ENCODE assay signal across 24 cellular contexts in the genomic region with DNA sequence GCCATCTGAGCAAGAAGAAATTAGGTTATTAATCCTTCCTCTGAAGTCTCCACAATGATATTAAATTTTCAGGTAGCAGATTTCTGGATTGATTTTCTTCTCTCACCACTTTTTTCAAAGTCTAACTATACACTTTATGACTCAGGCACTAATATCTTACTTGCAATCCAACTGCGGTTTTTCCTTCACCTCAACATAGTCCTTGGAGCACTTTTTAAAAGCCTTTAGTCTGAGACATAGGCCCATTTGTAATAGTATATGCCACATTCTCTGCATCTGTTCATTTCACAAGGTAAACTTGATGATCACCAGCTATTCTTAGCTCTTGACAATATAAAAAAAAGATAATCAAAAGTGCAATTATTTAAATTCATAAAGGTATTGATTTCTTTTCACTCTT. TPM values are rescaled to one million over a fixed set of nuclear protein-coding genes. Genes with fewer than 3 reads are reported as not detected.
DNase-seq lines count a peak whose midpoint lies in the region; ATAC-seq and TF ChIP-seq lines count a peak whose summit lies in the region.
"Had no signal": no experiment of that assay in that cellular context is flagged by ENCODE, and none has a peak within 500 bp of the region (broad histone marks: within the 10 kb centered on the region; RNA-seq: fewer than 3 reads in every experiment).

No MANE protein-coding gene starts in this region.

- no peak for ATAC-seq in HG02763 (IDR thresholded peaks at IDR 0.05; ENCODE audit: unreplicated experiment)

- no peak overlapping the region for H3K4me2 ChIP-seq in GM23248 (ENCODE audit: unreplicated experiment)
- H3K4me2 ChIP-seq: BLaER1 treated with 17β-estradiol and CSF1 and Interleukin-3, amounts not matched to agents 10 nM and 100 nM had no signal

- no peak overlapping the region for H3K27ac ChIP-seq in GM23248
- H3K27ac ChIP-seq: BLaER1 treated with 17β-estradiol and CSF1 and Interleukin-3, amounts not matched to agents 10 nM and 100 nM; HL-60 had no signal

- no peak overlapping the region for H3K9ac ChIP-seq in GM23248
- H3K9ac ChIP-seq: BLaER1 treated with 17β-estradiol and CSF1 and Interleukin-3, amounts not matched to agents 10 nM and 100 nM had no signal

- no peaks in the 10 kb centered on the region for H3K79me2 ChIP-seq in GM23248 (ENCODE audit: insufficient read depth)

- H3K4me3 ChIP-seq in GM23248 (no peak overlapping the region), choroid plexus epithelial cell (ENCODE audit: low read depth, low read length) (no peak overlapping the region)
- H3K4me3 ChIP-seq: BLaER1 treated with 17β-estradiol and CSF1 and Interleukin-3, amounts not matched to agents 10 nM and 100 nM; MG63 had no signal

- WGBS in GM23248 (ENCODE audit: low coverage in 1 of 2, low lambda C conversion rate in 2 of 2, missing lambda C conversion rate in 2 of 2), 2 experiments, result 43 to 47% methylated on average over 1 of the region's 1 CpG

- TF ChIP-seq CTCF in choroid plexus epithelial cell (conservative IDR thresholded peaks at IDR 0.05; ENCODE audit: low read depth, low read length), result no peak

- H3F3A ChIP-seq in GM23248 (ENCODE audit: insufficient read depth), result no peaks in the 10 kb centered on the region

- peak; percentile 60 for DNase-seq in GM23248
- DNase-seq in M059J (ENCODE audit: low read depth), result peak; percentile 50
- peak; percentile 4 for DNase-seq in choroid plexus epithelial cell (ENCODE audit: low read depth)
- DNase-seq in renal cortical epithelial cell (ENCODE audit: low read depth), result peak; percentile 7
- no peak for DNase-seq in NCI-H1436 (lab: John Stamatoyannopoulos, UW)
- no peak for DNase-seq in germinal center (ENCODE audit: low spot score)
- DNase-seq in nucleus accumbens (lab: John Stamatoyannopoulos, UW), result no peak
- DNase-seq: AML-193; CD4-positive, alpha-beta T cell; GOT3; HCEC 1CT; Karpas-422; MG63; NCI-H1105 treated with DMSO at 0.1 percent for 48 hours; NCI-H2029; NCI-H446; NCI-H526; NCI-H82; SHP77 treated with DMSO at 0.1 percent for 48 hours; T-helper 1 cell had no signal

- in situ Hi-C loops in GM23248 (cut with MboI), result no loop called here

- no peaks in the 10 kb centered on the region for H3K4me1 ChIP-seq in GM23248 (ENCODE audit: insufficient read depth)

- H3K9me2 ChIP-seq in GM23248 (ENCODE audit: insufficient read depth), result no peaks in the 10 kb centered on the region

- no peak overlapping the region for H2AFZ ChIP-seq in GM23248

- H3K9me3 ChIP-seq in GM23248 (ENCODE audit: low read depth), result no peaks in the 10 kb centered on the region
- H3K9me3 ChIP-seq: MG63 had no signal

- H3K27me3 ChIP-seq in GM23248 (replicated peaks; ENCODE audit: insufficient read depth), result no peaks in the 10 kb centered on the region; the same call in none of the 2 replicates
- H3K27me3 ChIP-seq: BLaER1 treated with 17β-estradiol and CSF1 and Interleukin-3, amounts not matched to agents 10 nM and 100 nM; MG63 had no signal

- no peaks in the 10 kb centered on the region for H4K20me1 ChIP-seq in GM23248 (ENCODE audit: insufficient read depth)
- H4K20me1 ChIP-seq: BLaER1 treated with 17β-estradiol and CSF1 and Interleukin-3, amounts not matched to agents 10 nM and 100 nM had no signal

- no peaks in the 10 kb centered on the region for H3K36me3 ChIP-seq in GM23248 (ENCODE audit: low read depth)
- H3K36me3 ChIP-seq: BLaER1 treated with 17β-estradiol and CSF1 and Interleukin-3, amounts not matched to agents 10 nM and 100 nM; MG63 had no signal

RNA-seq across cellular contexts. Expression of gene EDNRA, which starts 55.9 kb away (rescaled TPM):
- total RNA-seq in GM23248 (2014; rRNA removed; shearing (Covaris generic)), result 0.63 and 0.86 TPM in 2 replicates
- 0.48 and 0.68 TPM in 2 replicates for polyA plus RNA-seq in GM23248 (2016; fragmentation: Nextera tagmentation; extraction: Ambion mirVana)
- 4.3 and 6.5 TPM in 2 replicates for total RNA-seq in M059J (2014; rRNA removed; shearing (Covaris generic))
- 1.3 and 3.3 TPM in 2 replicates for total RNA-seq in renal cortical epithelial cell
- total RNA-seq: CD4-positive, alpha-beta T cell; G401 had no signal

Comparison
In these comparisons a context has a peak if more than half of its experiments do, and no peak if none do; other contexts are left out.
1. DNase-seq: peak in GM23248 (single experiment), M059J (single experiment), choroid plexus epithelial cell (single experiment) and renal cortical epithelial cell (single experiment); none in NCI-H1436 (single experiment), germinal center (single experiment) and nucleus accumbens (0 of 56).